16 cellular contexts compared by ENCODE assay signal in the genomic region with DNA sequence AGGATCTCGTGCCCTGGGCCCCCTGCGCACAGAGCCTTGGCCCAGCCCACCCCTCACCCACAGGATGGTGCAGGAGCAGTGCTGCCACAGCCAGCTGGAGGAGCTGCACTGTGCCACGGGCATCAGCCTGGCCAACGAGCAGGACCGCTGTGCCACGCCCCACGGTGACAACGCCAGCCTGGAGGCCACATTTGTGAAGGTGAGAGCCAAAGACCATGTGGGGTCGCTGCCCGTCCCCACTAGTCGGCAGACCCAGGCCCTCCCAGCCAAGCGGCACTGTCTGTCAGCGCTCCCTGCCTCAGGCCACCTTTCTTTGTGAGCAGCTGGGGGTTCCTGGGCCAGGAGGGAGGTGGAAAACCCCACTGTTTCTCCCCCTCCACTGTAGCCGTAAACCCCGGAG. TPM values are rescaled to one million over a fixed set of nuclear protein-coding genes. Genes with fewer than 3 reads are reported as not detected.
"Had no signal": no experiment of that assay in that cellular context is flagged by ENCODE, and none has a peak within 500 bp of the region (broad histone marks: within the 10 kb centered on the region; RNA-seq: fewer than 3 reads in every experiment).

No MANE protein-coding gene starts in this region.

- H3K4me1 ChIP-seq: thyroid gland had no signal

- H3K27ac ChIP-seq: SK-N-MC, thyroid gland, VCaP had no signal

- H3K36me3 ChIP-seq: thyroid gland had no signal

- H3K27ac Mint-ChIP-seq: activated naive CD4-positive, alpha-beta T cell treated with anti-CD3 and anti-CD28 coated beads for 36 hours; activated naive CD8-positive, alpha-beta T cell treated with anti-CD3 and anti-CD28 coated beads, Interleukin-2, amount 50 U/mL, for 24 hours; activated T-helper 17 cell treated with anti-CD3 and anti-CD28 coated beads, Interleukin-2, amount 50 U/mL, for 72 hours; endodermal cell; mesothelial cell of epicardium; nephron progenitor cell had no signal

- H3K4me1 Mint-ChIP-seq: activated naive CD8-positive, alpha-beta T cell treated with anti-CD3 and anti-CD28 coated beads, Interleukin-2, amount 50 U/mL, for 24 hours; activated T-helper 17 cell treated with anti-CD3 and anti-CD28 coated beads, Interleukin-2, amount 50 U/mL, for 72 hours; endodermal cell had no signal

- DNase-seq: activated CD4-positive, alpha-beta T cell treated with anti-CD3 and anti-CD28 coated beads for 1 hour; activated CD4-positive, alpha-beta T cell treated with anti-CD3 and anti-CD28 coated beads, Interleukin-2, amount 50 U/mL, for 4 hours; activated naive CD4-positive, alpha-beta T cell treated with anti-CD3 and anti-CD28 coated beads for 36 hours; activated naive CD8-positive, alpha-beta T cell treated with anti-CD3 and anti-CD28 coated beads, Interleukin-2, amount 50 U/mL, for 24 hours; dermis blood vessel endothelial cell; endodermal cell; islet precursor cell; nephron progenitor cell; stimulated activated CD4-positive, alpha-beta T cell treated with anti-CD3 and anti-CD28 coated beads, Interleukin-12 subunit alpha, Interleukin-12 subunit beta, amount 100 ng/mL, for 4 hours; stimulated activated CD4-positive, alpha-beta T cell treated with anti-CD3 and anti-CD28 coated beads, Interleukin-2, amount 100 ng/mL, for 24 hours; thyroid gland had no signal

- H3K27me3 Mint-ChIP-seq: activated naive CD8-positive, alpha-beta T cell treated with anti-CD3 and anti-CD28 coated beads, Interleukin-2, amount 50 U/mL, for 24 hours had no signal

- H3K4me3 ChIP-seq: SK-N-MC, thyroid gland had no signal

- H3K27me3 ChIP-seq: thyroid gland had no signal

- ATAC-seq: activated naive CD8-positive, alpha-beta T cell treated with anti-CD3 and anti-CD28 coated beads, Interleukin-2, amount 50 U/mL, for 24 hours; activated T-helper 17 cell treated with anti-CD3 and anti-CD28 coated beads, Interleukin-2, amount 50 U/mL, for 72 hours; left lobe of liver had no signal

- H3K9me3 ChIP-seq: thyroid gland had no signal

- H3K4me3 Mint-ChIP-seq: activated naive CD4-positive, alpha-beta T cell treated with anti-CD3 and anti-CD28 coated beads for 36 hours; activated naive CD8-positive, alpha-beta T cell treated with anti-CD3 and anti-CD28 coated beads, Interleukin-2, amount 50 U/mL, for 24 hours; activated T-helper 17 cell treated with anti-CD3 and anti-CD28 coated beads, Interleukin-2, amount 50 U/mL, for 72 hours; endodermal cell; mesothelial cell of epicardium; nephron progenitor cell had no signal

- H3K9me3 Mint-ChIP-seq: activated naive CD4-positive, alpha-beta T cell treated with anti-CD3 and anti-CD28 coated beads for 36 hours; activated naive CD8-positive, alpha-beta T cell treated with anti-CD3 and anti-CD28 coated beads, Interleukin-2, amount 50 U/mL, for 24 hours; activated T-helper 17 cell treated with anti-CD3 and anti-CD28 coated beads, Interleukin-2, amount 50 U/mL, for 72 hours; endodermal cell; mesothelial cell of epicardium; nephron progenitor cell had no signal

RNA-seq across cellular contexts. Expression of gene FBLN1, which starts 22.8 kb away (rescaled TPM):
- total RNA-seq: activated naive CD4-positive, alpha-beta T cell treated with anti-CD3 and anti-CD28 coated beads for 36 hours had no signal
